Comparison of ENCODE assay signal across 1 cellular context in the genomic region with DNA sequence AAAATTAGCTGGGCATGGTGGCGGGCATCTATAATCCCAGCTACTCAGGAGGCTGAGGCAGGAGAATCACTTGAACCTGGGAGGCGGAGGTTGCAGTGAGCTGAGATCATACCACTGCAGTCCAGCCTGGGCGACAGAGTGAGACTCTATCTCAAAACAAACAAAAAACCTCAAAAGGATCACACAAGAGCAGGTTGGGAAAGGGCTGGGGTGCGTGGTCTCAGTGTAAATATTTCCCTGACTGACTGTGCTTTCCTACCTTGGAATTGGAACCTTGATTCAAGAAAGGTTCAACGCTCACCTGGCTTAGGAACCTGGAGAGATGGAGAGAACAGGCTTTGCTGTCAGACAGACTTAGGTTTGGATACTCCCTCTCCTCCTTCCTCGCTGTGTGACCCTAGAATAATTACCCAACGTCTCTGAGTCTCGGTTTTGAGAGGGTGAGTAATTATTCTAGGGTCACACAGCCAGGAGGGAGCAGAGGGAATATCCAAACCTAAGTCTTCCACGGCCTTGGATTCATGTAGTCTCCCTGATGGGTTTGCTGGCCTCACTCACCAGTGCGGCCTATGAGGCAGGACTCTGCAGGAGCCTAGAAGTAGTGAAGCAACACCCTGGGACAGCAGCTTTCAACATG.
TF ChIP-seq lines count a peak whose summit lies in the region.

No MANE protein-coding gene starts in this region.

TF ChIP-seq in HEK293, 187 proteins besides CTCF, POLR2A, EP300 and RAD21 (continued from another document):
- TF ChIP-seq, protein P1, sequence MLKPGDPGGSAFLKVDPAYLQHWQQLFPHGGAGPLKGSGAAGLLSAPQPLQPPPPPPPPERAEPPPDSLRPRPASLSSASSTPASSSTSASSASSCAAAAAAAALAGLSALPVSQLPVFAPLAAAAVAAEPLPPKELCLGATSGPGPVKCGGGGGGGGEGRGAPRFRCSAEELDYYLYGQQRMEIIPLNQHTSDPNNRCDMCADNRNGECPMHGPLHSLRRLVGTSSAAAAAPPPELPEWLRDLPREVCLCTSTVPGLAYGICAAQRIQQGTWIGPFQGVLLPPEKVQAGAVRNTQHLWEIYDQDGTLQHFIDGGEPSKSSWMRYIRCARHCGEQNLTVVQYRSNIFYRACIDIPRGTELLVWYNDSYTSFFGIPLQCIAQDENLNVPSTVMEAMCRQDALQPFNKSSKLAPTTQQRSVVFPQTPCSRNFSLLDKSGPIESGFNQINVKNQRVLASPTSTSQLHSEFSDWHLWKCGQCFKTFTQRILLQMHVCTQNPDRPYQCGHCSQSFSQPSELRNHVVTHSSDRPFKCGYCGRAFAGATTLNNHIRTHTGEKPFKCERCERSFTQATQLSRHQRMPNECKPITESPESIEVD (tag by site-specific recombination; IDR thresholded peaks at IDR 0.05), result no peak
- TF ChIP-seq ZNF138 (tag by site-specific recombination; IDR thresholded peaks at IDR 0.05; ENCODE audit: borderline replicate concordance), result no peak
- no peak for TF ChIP-seq ZNF76 (tag by site-specific recombination; IDR thresholded peaks at IDR 0.05; ENCODE audit: borderline replicate concordance, low read depth)
- no peak for TF ChIP-seq ZNF37A (tag by site-specific recombination; IDR thresholded peaks at IDR 0.05)
- no peak for TF ChIP-seq SP3 (tag by site-specific recombination; IDR thresholded peaks at IDR 0.05)
